ENCODE assay signal across 27 cellular contexts in genomic region chr9:94650924-94651323, GRCh38. TPM values are rescaled to one million over a fixed set of nuclear protein-coding genes. Genes with fewer than 3 reads are reported as not detected.
"Had no signal": no experiment of that assay in that cellular context is flagged by ENCODE, and none has a peak within 500 bp of the region (broad histone marks: within the 10 kb centered on the region; RNA-seq: fewer than 3 reads in every experiment).

No MANE protein-coding gene starts in this region.

- H3K4me1 ChIP-seq: body of pancreas, testis had no signal

- FAIRE-seq: endometrium had no signal

- H3K27ac ChIP-seq: body of pancreas, cardiac muscle cell, hepatocyte, testis had no signal

- H3K4me3 ChIP-seq: body of pancreas, cardiac muscle cell, hepatocyte, smooth muscle cell, testis had no signal

- H3K27me3 ChIP-seq: body of pancreas, cardiac muscle cell, foreskin keratinocyte, hepatocyte, testis had no signal

- H3K27me3 Mint-ChIP-seq: activated naive CD4-positive, alpha-beta T cell treated with anti-CD3 and anti-CD28 coated beads, Interleukin-2, amount 50 U/mL, for 24 hours; memory B cell had no signal

- H3K9me3 Mint-ChIP-seq: activated naive CD4-positive, alpha-beta T cell treated with anti-CD3 and anti-CD28 coated beads, Interleukin-2, amount 50 U/mL, for 24 hours; memory B cell; nephron progenitor cell; WTC11 had no signal

- H3K9me3 ChIP-seq: body of pancreas, testis had no signal

- H3K36me3 ChIP-seq: cardiac muscle cell had no signal

- ATAC-seq: activated CD4-positive, alpha-beta T cell treated with anti-CD3 and anti-CD28 coated beads for 36 hours; body of pancreas; foreskin keratinocyte; left ventricle myocardium superior; sciatic nerve; WTC11 had no signal

- H3K36me3 Mint-ChIP-seq: memory B cell, WTC11 had no signal

- H3K4me3 Mint-ChIP-seq: activated CD4-positive, alpha-beta T cell treated with anti-CD3 and anti-CD28 coated beads for 36 hours; activated naive CD4-positive, alpha-beta T cell treated with anti-CD3 and anti-CD28 coated beads, Interleukin-2, amount 50 U/mL, for 24 hours; memory B cell; nephron progenitor cell; WTC11 had no signal

- H3K27ac Mint-ChIP-seq: activated CD4-positive, alpha-beta T cell treated with anti-CD3 and anti-CD28 coated beads for 36 hours; activated naive CD4-positive, alpha-beta T cell treated with anti-CD3 and anti-CD28 coated beads, Interleukin-2, amount 50 U/mL, for 24 hours; memory B cell; nephron progenitor cell; WTC11 had no signal

- DNase-seq: activated CD4-positive, alpha-beta T cell treated with anti-CD3 and anti-CD28 coated beads for 36 hours; activated CD4-positive, alpha-beta T cell treated with anti-CD3 and anti-CD28 coated beads, Interleukin-2, amount 50 U/mL, for 48 hours; activated gamma-delta T cell treated with Interleukin-2 at 50 U/mL for 16 hours; anterior cingulate cortex; body of pancreas; effector CD4-positive, alpha-beta T cell; erythroblast; foreskin keratinocyte; kidney glomerular epithelial cell; left ventricle myocardium superior; nephron progenitor cell; occipital lobe; stimulated activated CD4-positive, alpha-beta T cell treated with anti-CD3 and anti-CD28 coated beads, Interleukin-15, amount 100 ng/mL, for 24 hours; stimulated activated CD8-positive, alpha-beta memory T cell treated with anti-CD3 and anti-CD28 coated beads, Interleukin-4, amount 100 ng/mL, for 48 hours; stimulated activated naive CD4-positive, alpha-beta T cell; T1000; testis; trophoblast cell had no signal

RNA-seq across cellular contexts. Expression of gene FBP1, which starts 11.6 kb away (rescaled TPM):
- polyA plus RNA-seq: fibroblast of lung, foreskin keratinocyte had no signal

RNA-seq across cellular contexts. Expression of gene FBP2, which starts 57.3 kb away (rescaled TPM):
- polyA plus RNA-seq: fibroblast of lung, foreskin keratinocyte, smooth muscle cell had no signal
